8 cellular contexts compared by ENCODE assay signal in genomic region chr4:170138580-170139194, GRCh38. TPM values are rescaled to one million over a fixed set of nuclear protein-coding genes. Genes with fewer than 3 reads are reported as not detected.
DNase-seq lines count a peak whose midpoint lies in the region; ATAC-seq and TF ChIP-seq lines count a peak whose summit lies in the region.

No MANE protein-coding gene starts in this region.

- TF ChIP-seq CTCF in activated B cell treated with CpG ODN at 0.5 μM for 24 hours (IDR thresholded peaks at IDR 0.05): no peak

- POLR2A ChIA-PET in activated B cell treated with CpG ODN at 0.5 μM for 24 hours (lab: Charles Lee): no interaction called here

- H3K27ac Mint-ChIP-seq in activated B cell treated with CpG ODN at 0.5 μM for 24 hours: no peak overlapping the region

- peak; percentile 94 for ATAC-seq in GM18909 (IDR thresholded peaks at IDR 0.05; ENCODE audit: poor library complexity, unreplicated experiment)
- ATAC-seq in HG03139 (IDR thresholded peaks at IDR 0.05; ENCODE audit: unreplicated experiment): peak; percentile 91
- ATAC-seq in activated B cell treated with CpG ODN at 0.5 μM for 24 hours (ENCODE audit: low read depth): peak; percentile 47

- CTCF ChIA-PET in activated B cell treated with CpG ODN at 0.5 μM for 24 hours (lab: Charles Lee): no interaction called here

- intact Hi-C loops in activated B cell treated with CpG ODN at 0.5 μM for 24 hours (cut with micrococcal nuclease): loop anchor here (1.0 to 2.0 kb wide), 2 partner anchors 121 to 1896 kb away; no protein-coding TSS in a partner anchor

- DNase-seq in AG20443 (ENCODE audit: low spot score) (peak; percentile 83), NCI-H2227 treated with DMSO at 0.1 percent for 48 hours (lab: John Stamatoyannopoulos, UW) (peak; percentile 76), activated B cell treated with CpG ODN at 0.5 μM for 24 hours (peak; percentile 31), caudate nucleus (lab: John Stamatoyannopoulos, UW) (peak in 58 of 61 donors; percentile 4 to 92 (median 44)), kidney tubule cell (ENCODE audit: low spot score) (peak; percentile 77)
- peak; percentile 74 to 79 for DNase-seq in stimulated activated CD4-positive, alpha-beta T cell treated with anti-CD3 and anti-CD28 coated beads, Interleukin-2, amount 100 ng/mL, for 48 hours

- H3K4me3 Mint-ChIP-seq in activated B cell treated with CpG ODN at 0.5 μM for 24 hours: no peak overlapping the region

- no peaks in the 10 kb centered on the region for H3K9me3 Mint-ChIP-seq in activated B cell treated with CpG ODN at 0.5 μM for 24 hours

- no peak overlapping the region for H3K27ac ChIP-seq in caudate nucleus (ENCODE audit: low read depth, low read length)

- H3K4me1 Mint-ChIP-seq in activated B cell treated with CpG ODN at 0.5 μM for 24 hours: no peaks in the 10 kb centered on the region

- no peaks in the 10 kb centered on the region for H3K36me3 Mint-ChIP-seq in activated B cell treated with CpG ODN at 0.5 μM for 24 hours (ENCODE audit: low read depth)

- peaks cover 2% of the 10 kb centered on the region for H3K27me3 Mint-ChIP-seq in activated B cell treated with CpG ODN at 0.5 μM for 24 hours

RNA-seq across cellular contexts. Expression of gene AADAT, which starts 48.9 kb away (rescaled TPM):
- not detected in 2 replicates for total RNA-seq in activated B cell treated with CpG ODN at 0.5 μM for 24 hours

Comparison
In these comparisons a context has a peak if more than half of its experiments do, and no peak if none do; other contexts are left out.
1. DNase-seq: peak in every context shown above with its lines; median percentile 83 in AG20443; 77 in kidney tubule cell; 76 in stimulated activated CD4-positive, alpha-beta T cell treated with anti-CD3 and anti-CD28 coated beads, Interleukin-2, amount 100 ng/mL, for 48 hours; 76 in NCI-H2227 treated with DMSO at 0.1 percent for 48 hours; 44 in caudate nucleus; 31 in activated B cell treated with CpG ODN at 0.5 μM for 24 hours.